Comparison of ENCODE assay signal across 1 cellular context in the genomic region with DNA sequence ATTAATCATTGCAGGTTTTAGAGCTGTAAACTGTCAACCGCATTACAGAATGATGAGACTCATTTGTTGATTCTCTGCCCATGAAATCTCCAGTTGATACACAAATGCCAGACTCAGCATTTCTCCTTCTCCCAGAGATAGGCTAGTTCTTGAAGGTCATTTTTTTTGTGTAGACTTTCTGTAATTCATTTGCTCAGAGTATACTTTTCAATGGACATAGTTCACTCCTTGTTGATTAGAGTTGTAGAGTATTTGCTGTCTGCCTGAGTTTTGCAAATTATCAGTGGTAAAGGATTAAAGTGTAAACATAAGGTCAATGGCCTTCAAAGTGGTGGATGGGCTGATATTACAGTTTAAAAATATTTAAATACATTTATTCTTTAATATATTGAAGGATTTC.
TF ChIP-seq lines count a peak whose summit lies in the region.

No MANE protein-coding gene starts in this region.

TF ChIP-seq in HepG2, 621 proteins besides CTCF, POLR2A, EP300 and RAD21 (continued from another document and continues in another):
- TF ChIP-seq ARID5B (CRISPR knock-in tag; IDR thresholded peaks at IDR 0.05): peak; percentile 96
- no peak for TF ChIP-seq SRSF9 (IDR thresholded peaks at IDR 0.05; ENCODE audit: borderline replicate concordance, insufficient read depth, low read depth, low read length, poor library complexity, severe bottlenecking)
- no peak for TF ChIP-seq GMEB1 (CRISPR knock-in tag; IDR thresholded peaks at IDR 0.05; ENCODE audit: borderline replicate concordance)
- TF ChIP-seq ZNF510 (CRISPR knock-in tag; IDR thresholded peaks at IDR 0.05; ENCODE audit: low read depth): no peak
- TF ChIP-seq ATF7 (IDR thresholded peaks at IDR 0.05): no peak
- TF ChIP-seq ATF7 (CRISPR knock-in tag; IDR thresholded peaks at IDR 0.05): no peak
- TF ChIP-seq HNF4G (IDR thresholded peaks at IDR 0.05; ENCODE audit: borderline replicate concordance, low read depth, low read length): peak; percentile 29; the same call in 1 of the 2 replicates
- no peak for TF ChIP-seq HNF4G (CRISPR knock-in tag; IDR thresholded peaks at IDR 0.05; ENCODE audit: borderline replicate concordance, low read depth)
- no peak for TF ChIP-seq ZFP36L1 (CRISPR knock-in tag; IDR thresholded peaks at IDR 0.05)
- no peak for TF ChIP-seq ARID2 (CRISPR knock-in tag; IDR thresholded peaks at IDR 0.05; ENCODE audit: borderline replicate concordance)
- TF ChIP-seq, protein P1, sequence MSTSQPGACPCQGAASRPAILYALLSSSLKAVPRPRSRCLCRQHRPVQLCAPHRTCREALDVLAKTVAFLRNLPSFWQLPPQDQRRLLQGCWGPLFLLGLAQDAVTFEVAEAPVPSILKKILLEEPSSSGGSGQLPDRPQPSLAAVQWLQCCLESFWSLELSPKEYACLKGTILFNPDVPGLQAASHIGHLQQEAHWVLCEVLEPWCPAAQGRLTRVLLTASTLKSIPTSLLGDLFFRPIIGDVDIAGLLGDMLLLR (CRISPR knock-in tag; IDR thresholded peaks at IDR 0.05): no peak
- TF ChIP-seq TFAP4 (IDR thresholded peaks at IDR 0.05; ENCODE audit: borderline replicate concordance, low read depth): no peak
- TF ChIP-seq, protein P2, sequence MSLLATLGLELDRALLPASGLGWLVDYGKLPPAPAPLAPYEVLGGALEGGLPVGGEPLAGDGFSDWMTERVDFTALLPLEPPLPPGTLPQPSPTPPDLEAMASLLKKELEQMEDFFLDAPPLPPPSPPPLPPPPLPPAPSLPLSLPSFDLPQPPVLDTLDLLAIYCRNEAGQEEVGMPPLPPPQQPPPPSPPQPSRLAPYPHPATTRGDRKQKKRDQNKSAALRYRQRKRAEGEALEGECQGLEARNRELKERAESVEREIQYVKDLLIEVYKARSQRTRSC (CRISPR knock-in tag; IDR thresholded peaks at IDR 0.05; ENCODE audit: low read depth): no peak
- no peak for TF ChIP-seq ZNF570 (CRISPR knock-in tag; IDR thresholded peaks at IDR 0.05; ENCODE audit: borderline replicate concordance)
- TF ChIP-seq ATF7-NPFF (CRISPR knock-in tag; IDR thresholded peaks at IDR 0.05; ENCODE audit: low read depth): no peak
- peak; percentile 83; the same call in 1 of the 2 replicates for TF ChIP-seq HMG20A (CRISPR knock-in tag; IDR thresholded peaks at IDR 0.05; ENCODE audit: borderline replicate concordance)
- no peak for TF ChIP-seq MTF1 (CRISPR knock-in tag; IDR thresholded peaks at IDR 0.05)
- TF ChIP-seq REPIN1 (CRISPR knock-in tag; IDR thresholded peaks at IDR 0.05; ENCODE audit: borderline replicate concordance, low read depth): peak; percentile 31; the same call in 1 of the 2 replicates
- TF ChIP-seq ZNF34 (CRISPR knock-in tag; IDR thresholded peaks at IDR 0.05; ENCODE audit: borderline replicate concordance): no peak
- no peak for TF ChIP-seq ZNF556 (CRISPR knock-in tag; IDR thresholded peaks at IDR 0.05; ENCODE audit: borderline replicate concordance)
- no peak for TF ChIP-seq ATM (IDR thresholded peaks at IDR 0.05; ENCODE audit: borderline replicate concordance)
- no peak for TF ChIP-seq ZNF644 (CRISPR knock-in tag; IDR thresholded peaks at IDR 0.05; ENCODE audit: low read depth)
- TF ChIP-seq KIAA2018 (CRISPR knock-in tag; IDR thresholded peaks at IDR 0.05; ENCODE audit: borderline replicate concordance): no peak
- TF ChIP-seq, protein P3, sequence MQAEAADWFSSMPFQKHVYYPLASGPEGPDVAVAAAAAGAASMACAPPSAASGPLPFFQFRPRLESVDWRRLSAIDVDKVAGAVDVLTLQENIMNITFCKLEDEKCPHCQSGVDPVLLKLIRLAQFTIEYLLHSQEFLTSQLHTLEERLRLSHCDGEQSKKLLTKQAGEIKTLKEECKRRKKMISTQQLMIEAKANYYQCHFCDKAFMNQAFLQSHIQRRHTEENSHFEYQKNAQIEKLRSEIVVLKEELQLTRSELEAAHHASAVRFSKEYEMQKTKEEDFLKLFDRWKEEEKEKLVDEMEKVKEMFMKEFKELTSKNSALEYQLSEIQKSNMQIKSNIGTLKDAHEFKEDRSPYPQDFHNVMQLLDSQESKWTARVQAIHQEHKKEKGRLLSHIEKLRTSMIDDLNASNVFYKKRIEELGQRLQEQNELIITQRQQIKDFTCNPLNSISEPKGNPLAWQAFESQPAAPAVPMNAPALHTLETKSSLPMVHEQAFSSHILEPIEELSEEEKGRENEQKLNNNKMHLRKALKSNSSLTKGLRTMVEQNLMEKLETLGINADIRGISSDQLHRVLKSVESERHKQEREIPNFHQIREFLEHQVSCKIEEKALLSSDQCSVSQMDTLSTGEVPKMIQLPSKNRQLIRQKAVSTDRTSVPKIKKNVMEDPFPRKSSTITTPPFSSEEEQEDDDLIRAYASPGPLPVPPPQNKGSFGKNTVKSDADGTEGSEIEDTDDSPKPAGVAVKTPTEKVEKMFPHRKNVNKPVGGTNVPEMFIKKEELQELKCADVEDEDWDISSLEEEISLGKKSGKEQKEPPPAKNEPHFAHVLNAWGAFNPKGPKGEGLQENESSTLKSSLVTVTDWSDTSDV (CRISPR knock-in tag; IDR thresholded peaks at IDR 0.05): no peak
- no peak for TF ChIP-seq KDM6A (CRISPR knock-in tag; IDR thresholded peaks at IDR 0.05; ENCODE audit: low read depth)
- no peak for TF ChIP-seq ZNF30 (CRISPR knock-in tag; IDR thresholded peaks at IDR 0.05)
- TF ChIP-seq, protein P4, sequence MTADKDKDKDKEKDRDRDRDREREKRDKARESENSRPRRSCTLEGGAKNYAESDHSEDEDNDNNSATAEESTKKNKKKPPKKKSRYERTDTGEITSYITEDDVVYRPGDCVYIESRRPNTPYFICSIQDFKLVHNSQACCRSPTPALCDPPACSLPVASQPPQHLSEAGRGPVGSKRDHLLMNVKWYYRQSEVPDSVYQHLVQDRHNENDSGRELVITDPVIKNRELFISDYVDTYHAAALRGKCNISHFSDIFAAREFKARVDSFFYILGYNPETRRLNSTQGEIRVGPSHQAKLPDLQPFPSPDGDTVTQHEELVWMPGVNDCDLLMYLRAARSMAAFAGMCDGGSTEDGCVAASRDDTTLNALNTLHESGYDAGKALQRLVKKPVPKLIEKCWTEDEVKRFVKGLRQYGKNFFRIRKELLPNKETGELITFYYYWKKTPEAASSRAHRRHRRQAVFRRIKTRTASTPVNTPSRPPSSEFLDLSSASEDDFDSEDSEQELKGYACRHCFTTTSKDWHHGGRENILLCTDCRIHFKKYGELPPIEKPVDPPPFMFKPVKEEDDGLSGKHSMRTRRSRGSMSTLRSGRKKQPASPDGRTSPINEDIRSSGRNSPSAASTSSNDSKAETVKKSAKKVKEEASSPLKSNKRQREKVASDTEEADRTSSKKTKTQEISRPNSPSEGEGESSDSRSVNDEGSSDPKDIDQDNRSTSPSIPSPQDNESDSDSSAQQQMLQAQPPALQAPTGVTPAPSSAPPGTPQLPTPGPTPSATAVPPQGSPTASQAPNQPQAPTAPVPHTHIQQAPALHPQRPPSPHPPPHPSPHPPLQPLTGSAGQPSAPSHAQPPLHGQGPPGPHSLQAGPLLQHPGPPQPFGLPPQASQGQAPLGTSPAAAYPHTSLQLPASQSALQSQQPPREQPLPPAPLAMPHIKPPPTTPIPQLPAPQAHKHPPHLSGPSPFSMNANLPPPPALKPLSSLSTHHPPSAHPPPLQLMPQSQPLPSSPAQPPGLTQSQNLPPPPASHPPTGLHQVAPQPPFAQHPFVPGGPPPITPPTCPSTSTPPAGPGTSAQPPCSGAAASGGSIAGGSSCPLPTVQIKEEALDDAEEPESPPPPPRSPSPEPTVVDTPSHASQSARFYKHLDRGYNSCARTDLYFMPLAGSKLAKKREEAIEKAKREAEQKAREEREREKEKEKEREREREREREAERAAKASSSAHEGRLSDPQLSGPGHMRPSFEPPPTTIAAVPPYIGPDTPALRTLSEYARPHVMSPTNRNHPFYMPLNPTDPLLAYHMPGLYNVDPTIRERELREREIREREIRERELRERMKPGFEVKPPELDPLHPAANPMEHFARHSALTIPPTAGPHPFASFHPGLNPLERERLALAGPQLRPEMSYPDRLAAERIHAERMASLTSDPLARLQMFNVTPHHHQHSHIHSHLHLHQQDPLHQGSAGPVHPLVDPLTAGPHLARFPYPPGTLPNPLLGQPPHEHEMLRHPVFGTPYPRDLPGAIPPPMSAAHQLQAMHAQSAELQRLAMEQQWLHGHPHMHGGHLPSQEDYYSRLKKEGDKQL (CRISPR knock-in tag; IDR thresholded peaks at IDR 0.05; ENCODE audit: low read depth): peak; percentile 75
